In genomic region chr19:3513198-3514140, GRCh38 we compare ENCODE assay signal across 20 cellular contexts. TPM values are rescaled to one million over a fixed set of nuclear protein-coding genes. Genes with fewer than 3 reads are reported as not detected.
DNase-seq lines count a peak whose midpoint lies in the region; ATAC-seq and TF ChIP-seq lines count a peak whose summit lies in the region.
"Had no signal": no experiment of that assay in that cellular context is flagged by ENCODE, and none has a peak within 500 bp of the region (broad histone marks: within the 10 kb centered on the region; RNA-seq: fewer than 3 reads in every experiment).

No MANE protein-coding gene starts in this region.

- H3K9me3 ChIP-seq in osteoblast (ENCODE audit: low read depth, low read length), result no peaks in the 10 kb centered on the region
- H3K9me3 ChIP-seq: sigmoid colon, SJSA1 had no signal

- no peak for DNase-seq in GM23338 (ENCODE audit: low spot score)
- DNase-seq in osteoblast (ENCODE audit: insufficient read length, low spot score, missing footprints), result peak; percentile 91
- no peak for DNase-seq in SIG-M5 (lab: John Stamatoyannopoulos, UW)
- no peak for DNase-seq in dermis blood vessel endothelial cell
- DNase-seq in DMS114 treated with DMSO at 0.1 percent for 48 hours (lab: John Stamatoyannopoulos, UW; ENCODE audit: unreplicated experiment), result no peak
- DNase-seq: activated CD4-positive, alpha-beta T cell treated with anti-CD3 and anti-CD28 coated beads for 48 hours; central memory CD4-positive, alpha-beta T cell; foreskin melanocyte; Kasumi-1; NCI-H1436 treated with DMSO at 0.1 percent for 48 hours; NCI-H2227 treated with DMSO at 0.1 percent for 48 hours; sigmoid colon; stimulated activated CD4-positive, alpha-beta T cell treated with anti-CD3 and anti-CD28 coated beads, Interleukin-2, amount 100 ng/mL, for 48 hours; T1000 had no signal

- no peak overlapping the region for H2AFZ ChIP-seq in GM23338
- no peak overlapping the region for H2AFZ ChIP-seq in osteoblast (ENCODE audit: low read length)

- H3K4me1 Mint-ChIP-seq in GM23338, result peaks cover 29% of the 10 kb centered on the region
- peaks cover 60% of the 10 kb centered on the region for H3K4me1 Mint-ChIP-seq in brain

- H3K9me2 ChIP-seq in GM23338 (ENCODE audit: insufficient read depth), result no peaks in the 10 kb centered on the region

- H3K36me3 ChIP-seq in GM23338 (ENCODE audit: insufficient read depth) (no peaks in the 10 kb centered on the region), osteoblast (ENCODE audit: insufficient read depth, low read length) (peaks cover 14% of the 10 kb centered on the region)

- TF ChIP-seq CTCF in GM23338 (conservative IDR thresholded peaks at IDR 0.05; ENCODE audit: low read depth in 2 of 2) (peak in 1 of 2 experiments; percentile 16; a peak in 1 of 4 replicates), brain (conservative IDR thresholded peaks at IDR 0.05) (no peak), osteoblast (IDR thresholded peaks at IDR 0.05; ENCODE audit: extremely low read depth, low read depth, low read length) (peak; percentile 18)

- peaks cover 7% of the 10 kb centered on the region; the same call in 1 of the 2 replicates for H4K20me1 ChIP-seq in GM23338 (replicated peaks; ENCODE audit: insufficient read depth)
- peaks cover 84% of the 10 kb centered on the region for H4K20me1 ChIP-seq in osteoblast (ENCODE audit: insufficient read depth, low read length)

- H3K9me3 Mint-ChIP-seq in GM23338 (no peaks in the 10 kb centered on the region; the same call in 2 of the 3 replicates), brain (peaks cover 0 to 4% (median 0%) of the 10 kb centered on the region in 5 experiments)
- H3K9me3 Mint-ChIP-seq: activated naive CD4-positive, alpha-beta T cell treated with anti-CD3 and anti-CD28 coated beads, Interleukin-2, amount 50 U/mL, for 24 hours; memory B cell; nephron; type B pancreatic cell had no signal

- H3K27me3 Mint-ChIP-seq in GM23338 (ENCODE audit: insufficient read depth, low read depth, poor library complexity) (peaks cover 16% of the 10 kb centered on the region), brain (no peaks in the 10 kb centered on the region)
- H3K27me3 Mint-ChIP-seq: activated naive CD4-positive, alpha-beta T cell treated with anti-CD3 and anti-CD28 coated beads, Interleukin-2, amount 50 U/mL, for 24 hours; memory B cell; type B pancreatic cell had no signal

- no peak overlapping the region for H3K4me3 ChIP-seq in GM23338
- no peak overlapping the region for H3K4me3 ChIP-seq in osteoblast (ENCODE audit: insufficient read depth, low read length)
- H3K4me3 ChIP-seq: sigmoid colon, SJSA1 had no signal

- ATAC-seq in GM23338, result 0 out of 3 replicates have a peak, but pooled peaks have one; percentile 12

- H3K27ac ChIP-seq in GM23338 (ENCODE audit: low read depth), result no peak overlapping the region
- peak overlapping the region; percentile 37 for H3K27ac ChIP-seq in osteoblast (ENCODE audit: low read depth, low read length)
- H3K27ac ChIP-seq: sigmoid colon, SJSA1 had no signal

- no peaks in the 10 kb centered on the region for H3F3A ChIP-seq in GM23338 (replicated peaks; ENCODE audit: low read depth)

- H3K27me3 ChIP-seq in GM23338 (ENCODE audit: insufficient read depth), result no peaks in the 10 kb centered on the region
- no peaks in the 10 kb centered on the region for H3K27me3 ChIP-seq in osteoblast (ENCODE audit: insufficient read depth, low read length)
- H3K27me3 ChIP-seq: sigmoid colon, SJSA1 had no signal

- H3K36me3 Mint-ChIP-seq in GM23338 (ENCODE audit: low read depth), result peaks cover 9% of the 10 kb centered on the region; the same call in 2 of the 3 replicates
- peaks cover 13% of the 10 kb centered on the region for H3K36me3 Mint-ChIP-seq in brain

- peaks cover 76% of the 10 kb centered on the region for H3K79me2 ChIP-seq in GM23338 (replicated peaks; ENCODE audit: insufficient read depth)
- peaks cover 99% of the 10 kb centered on the region for H3K79me2 ChIP-seq in osteoblast (ENCODE audit: insufficient read depth, low read length)

- H3K4me2 ChIP-seq in GM23338 (no peak overlapping the region), osteoblast (ENCODE audit: insufficient read depth, low read length) (no peak overlapping the region)

- H3K4me3 Mint-ChIP-seq in GM23338 (no peak overlapping the region), brain (no peak overlapping the region)
- H3K4me3 Mint-ChIP-seq: activated naive CD4-positive, alpha-beta T cell treated with anti-CD3 and anti-CD28 coated beads, Interleukin-2, amount 50 U/mL, for 24 hours; memory B cell; nephron; type B pancreatic cell had no signal

- H3K4me1 ChIP-seq in GM23338 (ENCODE audit: insufficient read depth) (peaks cover 19% of the 10 kb centered on the region), osteoblast (ENCODE audit: insufficient read depth, low read length) (peaks cover 32% of the 10 kb centered on the region)

- H3K27ac Mint-ChIP-seq in GM23338, result no peak overlapping the region
- peak overlapping the region in 3 of 5 experiments; percentile 49 to 74 (median 51) for H3K27ac Mint-ChIP-seq in brain
- H3K27ac Mint-ChIP-seq: activated naive CD4-positive, alpha-beta T cell treated with anti-CD3 and anti-CD28 coated beads, Interleukin-2, amount 50 U/mL, for 24 hours; memory B cell; nephron; type B pancreatic cell had no signal

TF ChIP-seq in GM23338, 12 proteins besides CTCF, POLR2A, EP300 and RAD21 (continues in another document):
- no peak for TF ChIP-seq ZNF114 (CRISPR knock-in tag; IDR thresholded peaks at IDR 0.05)

RNA-seq across cellular contexts. Expression of gene FZR1, which starts 7.4 kb away (rescaled TPM):
- total RNA-seq in GM23338 (2014; rRNA removed; shearing (Covaris generic)), result 38.4 and 39.2 TPM in 2 replicates
- 12.9 and 16.1 TPM in 2 replicates for polyA plus RNA-seq in GM23338 (2016; fragmentation: Nextera tagmentation; extraction: Ambion mirVana)
- 85.0 TPM for polyA plus RNA-seq in brain (ENCODE audit: insufficient read depth, low read depth, low replicate concordance)
- 36.6 and 39.5 TPM in 2 replicates for total RNA-seq in osteoblast
- total RNA-seq in dermis blood vessel endothelial cell, result 36.1 and 66.7 TPM in 2 replicates

RNA-seq across cellular contexts. Expression of gene DOHH, which starts 13.0 kb away (rescaled TPM):
- total RNA-seq in GM23338 (2014; rRNA removed; shearing (Covaris generic)), result 34.1 and 34.7 TPM in 2 replicates
- 19.0 TPM in 2 replicates for polyA plus RNA-seq in GM23338 (2016; fragmentation: Nextera tagmentation; extraction: Ambion mirVana)
- polyA plus RNA-seq in brain (ENCODE audit: insufficient read depth, low read depth, low replicate concordance), result 30.0 TPM
- 7.7 and 8.3 TPM in 2 replicates for total RNA-seq in osteoblast
- total RNA-seq in dermis blood vessel endothelial cell, result 13.1 and 16.8 TPM in 2 replicates

RNA-seq across cellular contexts. Expression of gene TEKTIP1, which starts 25.5 kb away (rescaled TPM):
- total RNA-seq in GM23338 (2014; rRNA removed; shearing (Covaris generic)), result not detected in 2 replicates
- polyA plus RNA-seq in GM23338 (2016; fragmentation: Nextera tagmentation; extraction: Ambion mirVana) (0.50 TPM in 1 of 2 replicates, not detected in the other), brain (ENCODE audit: insufficient read depth, low read depth, low replicate concordance) (1.9 TPM)
- total RNA-seq in osteoblast (not detected in 2 replicates), dermis blood vessel endothelial cell (not detected in 2 replicates)

RNA-seq across cellular contexts. Expression of gene SMIM44, which starts 30.2 kb away (rescaled TPM):
- not detected in 2 replicates for total RNA-seq in GM23338 (2014; rRNA removed; shearing (Covaris generic))
- polyA plus RNA-seq in GM23338 (2016; fragmentation: Nextera tagmentation; extraction: Ambion mirVana) (not detected in 2 replicates), brain (ENCODE audit: insufficient read depth, low read depth, low replicate concordance) (not detected)
- total RNA-seq in osteoblast (not detected in 2 replicates), dermis blood vessel endothelial cell (not detected in 2 replicates)
- total RNA-seq: sigmoid colon, SJSA1 had no signal

RNA-seq across cellular contexts. Expression of gene SMIM24, which starts 33.1 kb away (rescaled TPM):
- 4.7 and 5.0 TPM in 2 replicates for total RNA-seq in GM23338 (2014; rRNA removed; shearing (Covaris generic))
- polyA plus RNA-seq in GM23338 (2016; fragmentation: Nextera tagmentation; extraction: Ambion mirVana), result 19.0 and 21.5 TPM in 2 replicates
- 8.0 TPM for polyA plus RNA-seq in brain (ENCODE audit: insufficient read depth, low read depth, low replicate concordance)
- not detected in 2 replicates for total RNA-seq in osteoblast
- total RNA-seq in dermis blood vessel endothelial cell, result not detected in 2 replicates
- total RNA-seq: sigmoid colon, SJSA1 had no signal
